In genomic region chr12:55874465-55874864, GRCh38 we compare ENCODE assay signal across 9 cellular contexts. TPM values are rescaled to one million over a fixed set of nuclear protein-coding genes. Genes with fewer than 3 reads are reported as not detected.
"Had no signal": no experiment of that assay in that cellular context is flagged by ENCODE, and none has a peak within 500 bp of the region (broad histone marks: within the 10 kb centered on the region; RNA-seq: fewer than 3 reads in every experiment).

No MANE protein-coding gene starts in this region.

- H3K4me1 ChIP-seq: right atrium auricular region had no signal

- ATAC-seq: stimulated activated memory B cell treated with anti-CD40 and anti-IgM and Interleukin-4, amounts not matched to agents 10 μg/mL and 1 μg/mL and 100 μg/mL, for 72 hours had no signal

- H3K27me3 ChIP-seq: cardiac muscle cell, neutrophil, right atrium auricular region had no signal

- H3K27ac ChIP-seq: cardiac muscle cell, neutrophil, right atrium auricular region had no signal

- H3K9me3 ChIP-seq: neutrophil had no signal

- FAIRE-seq: endometrium, kidney had no signal

- DNase-seq: activated T-cell treated with anti-CD3 and anti-CD28 coated beads, Interleukin-2, amount 50 U/mL, for 1 hour; amygdala; kidney; T-helper 2 cell had no signal

- H3K4me3 ChIP-seq: cardiac muscle cell, right atrium auricular region had no signal

- H3K36me3 ChIP-seq: cardiac muscle cell, neutrophil, right atrium auricular region had no signal

RNA-seq across cellular contexts. Expression of gene MMP19, which starts 31.7 kb away (rescaled TPM):
- total RNA-seq: cardiac muscle cell had no signal
